Comparison of ENCODE assay signal across 9 cellular contexts in genomic region chr7:33757563-33758165, GRCh38.
DNase-seq lines count a peak whose midpoint lies in the region; ATAC-seq and TF ChIP-seq lines count a peak whose summit lies in the region.
"Had no signal": no experiment of that assay in that cellular context is flagged by ENCODE, and none has a peak within 500 bp of the region (broad histone marks: within the 10 kb centered on the region; RNA-seq: fewer than 3 reads in every experiment).

No MANE protein-coding gene starts in this region.

- TF ChIP-seq CTCF in astrocyte of the cerebellum (IDR thresholded peaks at IDR 0.05; ENCODE audit: low read depth, low read length, missing control alignments) (peak; percentile 31), lower lobe of right lung (IDR thresholded peaks at IDR 0.05) (peak; percentile 72)

- H3K27ac ChIP-seq in ACC112 (ENCODE audit: low read depth, low read length), result no peak overlapping the region
- H3K27ac ChIP-seq in lower lobe of right lung, result no peak overlapping the region
- H3K27ac ChIP-seq: HL-60 had no signal

- H3K4me3 ChIP-seq in ACC112 (ENCODE audit: low read depth, low read length) (no peak overlapping the region), astrocyte of the cerebellum (ENCODE audit: low read depth, low read length) (no peak overlapping the region), lower lobe of right lung (no peak overlapping the region)

- peak overlapping the region; percentile 62 for H2AFZ ChIP-seq in ACC112 (ENCODE audit: low read length, unreplicated experiment)

- in situ Hi-C loops in astrocyte of the cerebellum (cut with HindIII; ENCODE audit: low sequenced_read_pairs), result no loop called here

- H3K4me1 ChIP-seq in ACC112 (ENCODE audit: control insufficient read depth, insufficient read depth, low read length, unreplicated experiment) (no peaks in the 10 kb centered on the region), lower lobe of right lung (peaks cover 8% of the 10 kb centered on the region)

- no peaks in the 10 kb centered on the region for H3K9me3 ChIP-seq in lower lobe of right lung

- intact Hi-C loops in lower lobe of right lung (cut with DNase I), result no loop called here

- H3K27me3 ChIP-seq in ACC112 (ENCODE audit: insufficient read depth, low read length) (no peaks in the 10 kb centered on the region), lower lobe of right lung (ENCODE audit: low read depth) (no peaks in the 10 kb centered on the region)

- H3K36me3 ChIP-seq in ACC112 (ENCODE audit: insufficient read depth, low read length) (no peaks in the 10 kb centered on the region), lower lobe of right lung (no peaks in the 10 kb centered on the region)

- DNase-seq in GM03348 (ENCODE audit: low spot score) (peak; percentile 44), NCI-H2029 (lab: John Stamatoyannopoulos, UW) (peak; percentile 44), astrocyte of the cerebellum (ENCODE audit: low read depth) (peak; percentile 47), lower lobe of right lung (no peak)

- no peaks in the 10 kb centered on the region for H3K79me2 ChIP-seq in ACC112 (ENCODE audit: control insufficient read depth, insufficient read depth, low read length, unreplicated experiment)

- ATAC-seq in lower lobe of right lung (no peak), GM19397 (IDR thresholded peaks at IDR 0.05; ENCODE audit: unreplicated experiment) (no peak), GM21381 (IDR thresholded peaks at IDR 0.05; ENCODE audit: unreplicated experiment) (no peak), HG02610 (IDR thresholded peaks at IDR 0.05; ENCODE audit: unreplicated experiment) (no peak)
